21 cellular contexts compared by ENCODE assay signal in genomic region chr2:177031435-177032222, GRCh38.
DNase-seq lines count a peak whose midpoint lies in the region; ATAC-seq and TF ChIP-seq lines count a peak whose summit lies in the region.
"Had no signal": no experiment of that assay in that cellular context is flagged by ENCODE, and none has a peak within 500 bp of the region (broad histone marks: within the 10 kb centered on the region; RNA-seq: fewer than 3 reads in every experiment).

No MANE protein-coding gene starts in this region.

- no peaks in the 10 kb centered on the region for H3K36me3 ChIP-seq in GM23338 (ENCODE audit: insufficient read depth)
- H3K36me3 ChIP-seq: heart left ventricle, left ventricle myocardium inferior, neural progenitor cell had no signal

- TF ChIP-seq CTCF in GM23338 (conservative IDR thresholded peaks at IDR 0.05; ENCODE audit: low read depth in 2 of 2), result no peak

- H4K20me1 ChIP-seq in GM23338 (replicated peaks; ENCODE audit: insufficient read depth), result no peaks in the 10 kb centered on the region

- peak overlapping the region; percentile 24; the same call in 1 of the 2 replicates for H2AFZ ChIP-seq in GM23338
- H2AFZ ChIP-seq: GM23248 had no signal

- peak; percentile 52 for ATAC-seq in GM23338
- no peak for ATAC-seq in HG02970 (IDR thresholded peaks at IDR 0.05; ENCODE audit: low FRiP score, unreplicated experiment)
- ATAC-seq in HG02852 (IDR thresholded peaks at IDR 0.05; ENCODE audit: unreplicated experiment), result no peak
- ATAC-seq: activated T-cell treated with anti-CD3 and anti-CD28 coated beads, Interleukin-2, amount 50 U/mL, for 72 hours; heart left ventricle; PC-3 had no signal

- no peaks in the 10 kb centered on the region for H3K27me3 ChIP-seq in GM23338 (ENCODE audit: insufficient read depth)
- H3K27me3 ChIP-seq: neural progenitor cell had no signal

- no peaks in the 10 kb centered on the region for H3K79me2 ChIP-seq in GM23338 (replicated peaks; ENCODE audit: insufficient read depth)

- DNase-seq in GM23338 (ENCODE audit: low spot score) (peak; percentile 32), NCI-H146 treated with DMSO at 0.1 percent for 48 hours (lab: John Stamatoyannopoulos, UW; ENCODE audit: unreplicated experiment) (peak; percentile 31), NCI-H526 (lab: John Stamatoyannopoulos, UW) (peak; percentile 36 to 69), cerebellum (ENCODE audit: low spot score) (peak; percentile 57), Kasumi-1 (lab: John Stamatoyannopoulos, UW) (no peak)
- DNase-seq in activated CD4-positive, CD25-positive, alpha-beta regulatory T cell treated with anti-CD3 and anti-CD28 coated beads, Interleukin-2, amount 50 U/mL, for 72 hours, result no peak
- DNase-seq: activated CD4-positive, CD25-positive, alpha-beta regulatory T cell; activated T-cell treated with anti-CD3 and anti-CD28 coated beads, Interleukin-2, amount 50 U/mL, for 72 hours; AML-193; GM23248; heart left ventricle; left ventricle myocardium inferior; PC-3; SHP77 treated with DMSO at 0.1 percent for 48 hours; stimulated activated CD8-positive, alpha-beta memory T cell treated with anti-CD3 and anti-CD28 coated beads, Interleukin-4, amount 100 ng/mL, for 48 hours; T-helper 2 cell had no signal

- peaks cover 12% of the 10 kb centered on the region; the same call in 1 of the 2 replicates for H3K4me1 ChIP-seq in GM23338 (ENCODE audit: insufficient read depth)
- H3K4me1 ChIP-seq: heart left ventricle, left ventricle myocardium inferior had no signal

- no peak overlapping the region for H3K4me3 Mint-ChIP-seq in GM23338
- H3K4me3 Mint-ChIP-seq: activated naive CD4-positive, alpha-beta T cell treated with anti-CD3 and anti-CD28 coated beads, Interleukin-2, amount 50 U/mL, for 24 hours; activated T-cell treated with anti-CD3 and anti-CD28 coated beads, Interleukin-2, amount 50 U/mL, for 72 hours; neural progenitor cell had no signal

- no peaks in the 10 kb centered on the region for H3K9me3 Mint-ChIP-seq in GM23338
- H3K9me3 Mint-ChIP-seq: activated naive CD4-positive, alpha-beta T cell treated with anti-CD3 and anti-CD28 coated beads, Interleukin-2, amount 50 U/mL, for 24 hours; activated T-cell treated with anti-CD3 and anti-CD28 coated beads, Interleukin-2, amount 50 U/mL, for 72 hours; neural progenitor cell had no signal

- no peak overlapping the region for H3K27ac Mint-ChIP-seq in GM23338
- H3K27ac Mint-ChIP-seq: activated naive CD4-positive, alpha-beta T cell treated with anti-CD3 and anti-CD28 coated beads, Interleukin-2, amount 50 U/mL, for 24 hours; activated T-cell treated with anti-CD3 and anti-CD28 coated beads, Interleukin-2, amount 50 U/mL, for 72 hours; neural progenitor cell had no signal

- H3K9me2 ChIP-seq in GM23338 (ENCODE audit: insufficient read depth), result peaks cover 5% of the 10 kb centered on the region; the same call in 1 of the 2 replicates

- H3K4me1 Mint-ChIP-seq in GM23338, result peaks cover 23% of the 10 kb centered on the region; the same call in 2 of the 3 replicates
- H3K4me1 Mint-ChIP-seq: activated naive CD4-positive, alpha-beta T cell treated with anti-CD3 and anti-CD28 coated beads, Interleukin-2, amount 50 U/mL, for 24 hours had no signal

- H3K27me3 Mint-ChIP-seq in GM23338 (ENCODE audit: insufficient read depth, low read depth, poor library complexity), result no peaks in the 10 kb centered on the region

- H3K36me3 Mint-ChIP-seq in GM23338 (ENCODE audit: low read depth), result no peaks in the 10 kb centered on the region
- H3K36me3 Mint-ChIP-seq: activated naive CD4-positive, alpha-beta T cell treated with anti-CD3 and anti-CD28 coated beads, Interleukin-2, amount 50 U/mL, for 24 hours; neural progenitor cell had no signal

- H3K27ac ChIP-seq in GM23338 (ENCODE audit: low read depth), result no peak overlapping the region
- H3K27ac ChIP-seq: coronary artery, GM23248, heart left ventricle, left ventricle myocardium inferior, neural progenitor cell had no signal

- no peak overlapping the region for H3K4me3 ChIP-seq in GM23338
- H3K4me3 ChIP-seq: coronary artery, GM23248, heart left ventricle, left ventricle myocardium inferior, neural progenitor cell had no signal

- H3F3A ChIP-seq in GM23338 (replicated peaks; ENCODE audit: low read depth), result no peaks in the 10 kb centered on the region

- H3K4me2 ChIP-seq in GM23338, result no peak overlapping the region
- H3K4me2 ChIP-seq: neural progenitor cell had no signal

TF ChIP-seq in GM23338, 12 proteins besides CTCF, POLR2A, EP300 and RAD21:
- TF ChIP-seq ETS1 (IDR thresholded peaks at IDR 0.05) (no peak), CREB1 (CRISPR knock-in tag; IDR thresholded peaks at IDR 0.05; ENCODE audit: low read depth) (no peak), ZNF114 (CRISPR knock-in tag; IDR thresholded peaks at IDR 0.05) (no peak), ZNF331 (CRISPR knock-in tag; IDR thresholded peaks at IDR 0.05; ENCODE audit: low read depth) (no peak), ZNF462 (CRISPR knock-in tag; IDR thresholded peaks at IDR 0.05) (no peak), EZH2 (IDR thresholded peaks at IDR 0.05; ENCODE audit: low read depth, unreplicated experiment) (no peak), POLR2AphosphoS5 (IDR thresholded peaks at IDR 0.05; ENCODE audit: low read depth) (no peak), STAT1 (IDR thresholded peaks at IDR 0.05; ENCODE audit: unreplicated experiment) (no peak)

Comparison
In these comparisons a context has a peak if more than half of its experiments do, and no peak if none do; other contexts are left out.
1. DNase-seq: peak in GM23338 (single experiment), NCI-H146 treated with DMSO at 0.1 percent for 48 hours (single experiment), NCI-H526 (2 of 2) and cerebellum (single experiment); none in Kasumi-1 (0 of 2) and activated CD4-positive, CD25-positive, alpha-beta regulatory T cell treated with anti-CD3 and anti-CD28 coated beads, Interleukin-2, amount 50 U/mL, for 72 hours (single experiment).